ENCODE assay signal across 13 cellular contexts in genomic region chr20:63777614-63778013, GRCh38.
"Had no signal": no experiment of that assay in that cellular context is flagged by ENCODE, and none has a peak within 500 bp of the region (broad histone marks: within the 10 kb centered on the region; RNA-seq: fewer than 3 reads in every experiment).

No MANE protein-coding gene starts in this region.

- FAIRE-seq: small intestine had no signal

- ATAC-seq: gastroesophageal sphincter, mucosa of descending colon, natural killer cell had no signal

- DNase-seq: effector memory CD4-positive, alpha-beta T cell; esophagus squamous epithelium; foreskin fibroblast; mammary epithelial cell; natural killer cell; occipital lobe; small intestine; stimulated activated CD4-positive, alpha-beta T cell treated with anti-CD3 and anti-CD28 coated beads, Interleukin-12 subunit alpha, Interleukin-12 subunit beta, amount 100 ng/mL, for 4 hours; stimulated activated naive CD4-positive, alpha-beta T cell treated with Interleukin-2 at 50 U/mL for 16 hours; trophoblast cell had no signal

- H3K9me3 Mint-ChIP-seq: natural killer cell had no signal

- H3K36me3 Mint-ChIP-seq: natural killer cell had no signal

- H3K4me1 Mint-ChIP-seq: natural killer cell had no signal

- H3K27ac Mint-ChIP-seq: natural killer cell had no signal

- H3K36me3 ChIP-seq: esophagus squamous epithelium had no signal

- H3K27ac ChIP-seq: esophagus squamous epithelium, gastroesophageal sphincter, right atrium auricular region had no signal

- H3K9me3 ChIP-seq: esophagus squamous epithelium, gastroesophageal sphincter, mucosa of descending colon, right atrium auricular region had no signal

- H3K27me3 ChIP-seq: gastroesophageal sphincter, right atrium auricular region had no signal

- H3K4me3 ChIP-seq: esophagus squamous epithelium, gastroesophageal sphincter, mucosa of descending colon, right atrium auricular region had no signal

- H3K4me3 Mint-ChIP-seq: natural killer cell had no signal
